ENCODE assay signal across 25 cellular contexts in the genomic region with DNA sequence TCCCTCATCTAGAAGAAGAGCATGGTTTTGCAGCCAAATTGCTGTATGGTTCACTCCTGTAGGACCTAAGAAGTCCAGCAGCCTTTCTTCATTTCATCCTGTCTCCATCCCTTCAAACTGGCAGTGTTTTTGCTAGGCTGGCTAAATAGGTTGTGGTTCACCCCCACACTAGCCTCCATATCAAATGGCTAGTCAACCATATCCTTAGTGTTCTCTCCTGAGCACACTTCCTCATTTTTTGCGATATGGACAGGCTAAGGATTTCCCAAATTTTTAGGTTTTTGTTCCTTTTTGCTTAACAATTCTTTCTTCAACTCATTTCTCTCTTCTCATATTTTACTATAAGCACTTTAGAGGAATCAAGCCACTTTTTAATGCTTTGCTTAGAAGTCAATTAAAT.
"Had no signal": no experiment of that assay in that cellular context is flagged by ENCODE, and none has a peak within 500 bp of the region (broad histone marks: within the 10 kb centered on the region; RNA-seq: fewer than 3 reads in every experiment).

No MANE protein-coding gene starts in this region.

- H3K4me1 ChIP-seq: testis, uterus had no signal

- H3K27me3 ChIP-seq: body of pancreas, sigmoid colon, testis, uterus had no signal

- H3K4me1 Mint-ChIP-seq: activated CD4-positive, alpha-beta T cell treated with anti-CD3 and anti-CD28 coated beads, Interleukin-2, amount 10 ng/mL, durations not matched to agents 7 days and 5 days had no signal

- H3K27ac ChIP-seq: body of pancreas, sigmoid colon, testis, uterus had no signal

- H3K36me3 ChIP-seq: sigmoid colon, uterus had no signal

- H3K4me3 Mint-ChIP-seq: activated CD4-positive, alpha-beta T cell treated with anti-CD3 and anti-CD28 coated beads, Interleukin-2, amount 10 ng/mL, durations not matched to agents 7 days and 5 days; activated CD8-positive, alpha-beta T cell treated with anti-CD3 and anti-CD28 coated beads, Interleukin-2, amount 10 ng/mL, durations not matched to agents 7 days and 5 days; activated naive CD4-positive, alpha-beta T cell treated with anti-CD3 and anti-CD28 coated beads, Interleukin-2, amount 50 U/mL, for 24 hours; dendritic cell treated with granulocyte-macrophage colony-stimulating factor and Interleukin-4, amounts not matched to agents 40 ng/mL and 50 ng/mL, for 4 days; T-helper 1 cell treated with Interleukin-12 subunit alpha and Interleukin-12 subunit beta and Interleukin-4 antibody, amounts not matched to agents 30 μg/mL and 1 μg/mL, for 36 hours had no signal

- H3K27ac Mint-ChIP-seq: activated CD4-positive, alpha-beta T cell treated with anti-CD3 and anti-CD28 coated beads, Interleukin-2, amount 10 ng/mL, durations not matched to agents 7 days and 5 days; activated CD8-positive, alpha-beta T cell treated with anti-CD3 and anti-CD28 coated beads, Interleukin-2, amount 10 ng/mL, durations not matched to agents 7 days and 5 days; activated naive CD4-positive, alpha-beta T cell treated with anti-CD3 and anti-CD28 coated beads, Interleukin-2, amount 50 U/mL, for 24 hours; dendritic cell treated with granulocyte-macrophage colony-stimulating factor and Interleukin-4, amounts not matched to agents 40 ng/mL and 50 ng/mL, for 4 days; T-helper 1 cell treated with Interleukin-12 subunit alpha and Interleukin-12 subunit beta and Interleukin-4 antibody, amounts not matched to agents 30 μg/mL and 1 μg/mL, for 36 hours had no signal

- H3K4me3 ChIP-seq: body of pancreas, mucosa of descending colon, sigmoid colon, testis, uterus had no signal

- H3K36me3 Mint-ChIP-seq: activated naive CD4-positive, alpha-beta T cell treated with anti-CD3 and anti-CD28 coated beads, Interleukin-2, amount 50 U/mL, for 24 hours had no signal

- H3K9me3 ChIP-seq: body of pancreas, mucosa of descending colon, sigmoid colon, testis, uterus had no signal

- ATAC-seq: activated CD8-positive, alpha-beta T cell treated with anti-CD3 and anti-CD28 coated beads, Interleukin-2, amount 10 ng/mL, durations not matched to agents 7 days and 5 days; body of pancreas; left cardiac atrium; mucosa of descending colon had no signal

- H3K9me3 Mint-ChIP-seq: activated CD4-positive, alpha-beta T cell treated with anti-CD3 and anti-CD28 coated beads, Interleukin-2, amount 10 ng/mL, durations not matched to agents 7 days and 5 days; activated naive CD4-positive, alpha-beta T cell treated with anti-CD3 and anti-CD28 coated beads, Interleukin-2, amount 50 U/mL, for 24 hours; dendritic cell treated with granulocyte-macrophage colony-stimulating factor and Interleukin-4, amounts not matched to agents 40 ng/mL and 50 ng/mL, for 4 days; T-helper 1 cell treated with Interleukin-12 subunit alpha and Interleukin-12 subunit beta and Interleukin-4 antibody, amounts not matched to agents 30 μg/mL and 1 μg/mL, for 36 hours had no signal

- DNase-seq: activated CD4-positive, alpha-beta T cell treated with anti-CD3 and anti-CD28 coated beads, Interleukin-2, amount 10 ng/mL, durations not matched to agents 7 days and 5 days; activated CD8-positive, alpha-beta T cell treated with anti-CD3 and anti-CD28 coated beads, Interleukin-2, amount 10 ng/mL, durations not matched to agents 7 days and 5 days; activated gamma-delta T cell treated with Interleukin-2 at 50 U/mL for 16 hours; activated T-cell treated with anti-CD3 and anti-CD28 coated beads, Interleukin-2, amount 50 U/mL, for 1 hour; anterior cingulate cortex; body of pancreas; effector CD4-positive, alpha-beta T cell; foreskin melanocyte; hippocampal formation; left cardiac atrium; mesenchymal stem cell; mucosa of descending colon; nucleus accumbens; posterior cingulate gyrus; sigmoid colon; stimulated activated CD4-positive, alpha-beta T cell treated with anti-CD3 and anti-CD28 coated beads, Interleukin-2, amount 100 ng/mL, for 48 hours; stimulated activated CD8-positive, alpha-beta memory T cell treated with anti-CD3 and anti-CD28 coated beads, Interleukin-4, amount 100 ng/mL, for 48 hours; stimulated activated naive CD4-positive, alpha-beta T cell; T1000; testis; trophoblast cell; uterus had no signal
